ENCODE assay signal across 8 cellular contexts in genomic region chr11:46296520-46297448, GRCh38. TPM values are rescaled to one million over a fixed set of nuclear protein-coding genes. Genes with fewer than 3 reads are reported as not detected.
A peak's percentile ranks its signal among the peaks of the same experiment; 100 is the strongest.
DNase-seq lines count a peak whose midpoint lies in the region; ATAC-seq and TF ChIP-seq lines count a peak whose summit lies in the region.

No MANE protein-coding gene starts in this region.

- peak overlapping the region; percentile 88 for H3K4me3 Mint-ChIP-seq in neural crest cell

- no peaks in the 10 kb centered on the region for H3K9me3 ChIP-seq in ES-I3 (ENCODE audit: control insufficient read depth, insufficient read depth, low read length)

- H3K9me3 Mint-ChIP-seq in neural crest cell = no peaks in the 10 kb centered on the region

- no peak overlapping the region for H3K4me3 ChIP-seq in epithelial cell of esophagus (ENCODE audit: low read length)

- DNase-seq in NCI-H446 treated with DMSO at 0.1 percent for 48 hours (lab: John Stamatoyannopoulos, UW) = peak; percentile 42
- DNase-seq in epithelial cell of esophagus (ENCODE audit: low read depth) = no peak
- DNase-seq in neural crest cell (ENCODE audit: low read depth, low spot score) = peak; percentile 37
- DNase-seq in GOT3 (lab: John Stamatoyannopoulos, UW) = no peak

- peaks cover 27% of the 10 kb centered on the region for H3K4me1 ChIP-seq in ES-I3 (ENCODE audit: insufficient read depth, low read length)

- H3K4me1 Mint-ChIP-seq in neural crest cell = no peaks in the 10 kb centered on the region

- H3K9ac ChIP-seq in ES-I3 (ENCODE audit: low read depth, low read length) = peak overlapping the region; percentile 64

- TF ChIP-seq CTCF in epithelial cell of esophagus (IDR thresholded peaks at IDR 0.05; ENCODE audit: insufficient read depth, low read depth, low read length, missing control alignments) (peak; percentile 16), neural crest cell (conservative IDR thresholded peaks at IDR 0.05) (peak; percentile 56)

- no peak overlapping the region for H3K27ac Mint-ChIP-seq in neural crest cell (ENCODE audit: unreplicated experiment)

- no peaks in the 10 kb centered on the region for H3K36me3 Mint-ChIP-seq in neural crest cell (ENCODE audit: low read depth)

- H3K27me3 Mint-ChIP-seq in neural crest cell (ENCODE audit: low read depth) = peaks cover 32% of the 10 kb centered on the region

- ATAC-seq in GM21381 (IDR thresholded peaks at IDR 0.05; ENCODE audit: unreplicated experiment) (no peak), HG03095 (IDR thresholded peaks at IDR 0.05; ENCODE audit: unreplicated experiment) (no peak), HG02678 (IDR thresholded peaks at IDR 0.05; ENCODE audit: unreplicated experiment) (no peak)

- H3K36me3 ChIP-seq in ES-I3 (ENCODE audit: insufficient read depth, low read length) = no peaks in the 10 kb centered on the region

RNA-seq across cellular contexts. Expression of gene CREB3L1, which starts 19.3 kb away (rescaled TPM):
- 0.71 and 0.75 TPM in 2 replicates for total RNA-seq in neural crest cell

RNA-seq across cellular contexts. Expression of gene DGKZ, which starts 50.5 kb away (rescaled TPM):
- total RNA-seq in neural crest cell = 54.4 and 60.1 TPM in 2 replicates

Comparison
In these comparisons a context has a peak if more than half of its experiments do, and no peak if none do; other contexts are left out.
1. DNase-seq: peak in NCI-H446 treated with DMSO at 0.1 percent for 48 hours (single experiment) and neural crest cell (single experiment); none in epithelial cell of esophagus (single experiment) and GOT3 (single experiment).